ENCODE assay signal across 12 cellular contexts in genomic region chr4:185227131-185227551, GRCh38. TPM values are rescaled to one million over a fixed set of nuclear protein-coding genes. Genes with fewer than 3 reads are reported as not detected.
A peak's percentile ranks its signal among the peaks of the same experiment; 100 is the strongest.
DNase-seq lines count a peak whose midpoint lies in the region; ATAC-seq and TF ChIP-seq lines count a peak whose summit lies in the region.
"Had no signal": no experiment of that assay in that cellular context is flagged by ENCODE, and none has a peak within 500 bp of the region (broad histone marks: within the 10 kb centered on the region; RNA-seq: fewer than 3 reads in every experiment).

No MANE protein-coding gene starts in this region.

- no peaks in the 10 kb centered on the region for H3K36me3 ChIP-seq in SK-N-SH (replicated peaks in 1 of 2; ENCODE audit: control insufficient read depth in 1 of 2, insufficient read depth in 2 of 2, low read length in 1 of 2)
- no peaks in the 10 kb centered on the region for H3K36me3 ChIP-seq in osteoblast (ENCODE audit: insufficient read depth, low read length)
- H3K36me3 ChIP-seq in breast epithelium = no peaks in the 10 kb centered on the region

- H4K20me1 ChIP-seq in SK-N-SH (ENCODE audit: insufficient read depth) (peaks cover 25% of the 10 kb centered on the region), osteoblast (ENCODE audit: insufficient read depth, low read length) (peaks cover 39% of the 10 kb centered on the region)

- CTCF ChIA-PET in SK-N-SH (lab: Yijun Ruan, JAX) = interaction anchor here (0.5 to 1.3 kb wide), 6 partner anchors 9 to 811 kb away, joined by 3 to 4 read pairs (median 3); no protein-coding TSS in a partner anchor

- no peak overlapping the region for H2AFZ ChIP-seq in SK-N-SH (ENCODE audit: low read depth)
- no peak overlapping the region for H2AFZ ChIP-seq in osteoblast (ENCODE audit: low read length)

- H3K27ac ChIP-seq in SK-N-SH (ENCODE audit: low read depth in 2 of 2, low read length in 1 of 2) = no peak overlapping the region
- H3K27ac ChIP-seq in osteoblast (ENCODE audit: low read depth, low read length) = no peak overlapping the region
- peak overlapping the region in 1 of 2 donors; percentile 14 for H3K27ac ChIP-seq in breast epithelium

- DNase-seq in D341Med (ENCODE audit: low spot score) (peak; percentile 29), SK-N-SH (no peak), fibroblast of villous mesenchyme (ENCODE audit: low read depth) (no peak), osteoblast (ENCODE audit: insufficient read length, low spot score, missing footprints) (no peak), breast epithelium (ENCODE audit: low spot score in 2 of 2) (no peak), KG1 (lab: John Stamatoyannopoulos, UW) (no peak)
- DNase-seq in activated T-cell treated with anti-CD3 and anti-CD28 coated beads, Interleukin-2, amount 50 U/mL, for 24 hours = no peak
- DNase-seq: CD4-positive, alpha-beta T cell; NCI-H1048; T-cell had no signal

- TF ChIP-seq EP300 in SK-N-SH (IDR thresholded peaks at IDR 0.05; ENCODE audit: borderline replicate concordance in 1 of 2, low read depth in 1 of 2, low read length in 1 of 2) = no peak

- no peak for ATAC-seq in GM21786 (IDR thresholded peaks at IDR 0.05; ENCODE audit: unreplicated experiment)
- ATAC-seq: T-cell had no signal

- no peaks in the 10 kb centered on the region for H3K27me3 ChIP-seq in SK-N-SH (ENCODE audit: insufficient read depth)
- no peaks in the 10 kb centered on the region for H3K27me3 ChIP-seq in osteoblast (ENCODE audit: insufficient read depth, low read length)
- no peaks in the 10 kb centered on the region for H3K27me3 ChIP-seq in breast epithelium

- H3K9me3 Mint-ChIP-seq in activated T-cell treated with anti-CD3 and anti-CD28 coated beads, Interleukin-2, amount 50 U/mL, for 24 hours = no peaks in the 10 kb centered on the region
- H3K9me3 Mint-ChIP-seq: CD4-positive, alpha-beta T cell; T-cell had no signal

- H3K4me1 Mint-ChIP-seq in activated T-cell treated with anti-CD3 and anti-CD28 coated beads, Interleukin-2, amount 50 U/mL, for 24 hours (ENCODE audit: low read depth) = no peaks in the 10 kb centered on the region

- H3K27me3 Mint-ChIP-seq in activated T-cell treated with anti-CD3 and anti-CD28 coated beads, Interleukin-2, amount 50 U/mL, for 24 hours = no peaks in the 10 kb centered on the region
- H3K27me3 Mint-ChIP-seq: CD4-positive, alpha-beta T cell; T-cell had no signal

- TF ChIP-seq CTCF in SK-N-SH (IDR thresholded peaks at IDR 0.05) = peak; percentile 13; the same call in 1 of the 2 replicates
- TF ChIP-seq CTCF in fibroblast of villous mesenchyme (IDR thresholded peaks at IDR 0.05; ENCODE audit: insufficient read depth, low read depth, low read length) = peak; percentile 34
- TF ChIP-seq CTCF in osteoblast (IDR thresholded peaks at IDR 0.05; ENCODE audit: extremely low read depth, low read depth, low read length) = peak; percentile 30
- peak in 1 of 3 donors; percentile 10 for TF ChIP-seq CTCF in breast epithelium (IDR thresholded peaks at IDR 0.05)

- H3K9ac ChIP-seq in SK-N-SH = no peak overlapping the region

- intact Hi-C loops in breast epithelium (cut with DNase I; ENCODE audit: low total_unique reads) = no loop called here

- no peak overlapping the region for H3K27ac Mint-ChIP-seq in activated T-cell treated with anti-CD3 and anti-CD28 coated beads, Interleukin-2, amount 50 U/mL, for 24 hours
- H3K27ac Mint-ChIP-seq: CD4-positive, alpha-beta T cell; T-cell had no signal

- H3K4me1 ChIP-seq in SK-N-SH (ENCODE audit: control insufficient read depth in 1 of 2, insufficient read depth in 2 of 2, low read depth in 1 of 2, low read length in 1 of 2) (peaks cover 5 to 6% of the 10 kb centered on the region in 2 experiments), osteoblast (ENCODE audit: insufficient read depth, low read length) (peaks cover 22% of the 10 kb centered on the region), breast epithelium (no peaks in the 10 kb centered on the region)

- 79% methylated on average over 4 of the region's 4 CpGs for WGBS in SK-N-SH (ENCODE audit: low lambda C conversion rate)

- POLR2A ChIA-PET in SK-N-SH (lab: Yijun Ruan, JAX) = interaction anchor here (0.6 kb wide), 1 partner anchor 289 kb away, joined by 3 read pairs; no protein-coding TSS in a partner anchor

- H3K9me2 ChIP-seq in SK-N-SH = no peaks in the 10 kb centered on the region

- H3K4me3 Mint-ChIP-seq in activated T-cell treated with anti-CD3 and anti-CD28 coated beads, Interleukin-2, amount 50 U/mL, for 24 hours = no peak overlapping the region
- H3K4me3 Mint-ChIP-seq: CD4-positive, alpha-beta T cell; T-cell had no signal

- H3K9me3 ChIP-seq in SK-N-SH = no peaks in the 10 kb centered on the region
- H3K9me3 ChIP-seq in osteoblast (ENCODE audit: low read depth, low read length) = no peaks in the 10 kb centered on the region
- H3K9me3 ChIP-seq in breast epithelium = no peaks in the 10 kb centered on the region

- TF ChIP-seq RAD21 in SK-N-SH (IDR thresholded peaks at IDR 0.05; ENCODE audit: low read length) = peak; percentile 51

- no peaks in the 10 kb centered on the region for H3K36me3 Mint-ChIP-seq in activated T-cell treated with anti-CD3 and anti-CD28 coated beads, Interleukin-2, amount 50 U/mL, for 24 hours (ENCODE audit: low read depth)

- no peak overlapping the region for H3K4me3 ChIP-seq in SK-N-SH (ENCODE audit: low read depth in 2 of 2, low read length in 1 of 2)
- no peak overlapping the region for H3K4me3 ChIP-seq in fibroblast of villous mesenchyme (ENCODE audit: low read depth, low read length)
- no peak overlapping the region for H3K4me3 ChIP-seq in osteoblast (ENCODE audit: insufficient read depth, low read length)
- no peak overlapping the region for H3K4me3 ChIP-seq in breast epithelium
- H3K4me3 ChIP-seq: smooth muscle cell had no signal

- H3K4me2 ChIP-seq in SK-N-SH (no peak overlapping the region), osteoblast (ENCODE audit: insufficient read depth, low read length) (no peak overlapping the region)
- H3K4me2 ChIP-seq: smooth muscle cell had no signal

- H3K79me2 ChIP-seq in SK-N-SH (ENCODE audit: insufficient read depth) (peaks cover 96% of the 10 kb centered on the region), osteoblast (ENCODE audit: insufficient read depth, low read length) (peaks cover 80% of the 10 kb centered on the region)

- TF ChIP-seq POLR2A in breast epithelium (IDR thresholded peaks at IDR 0.05) = no peak

- peaks cover 18% of the 10 kb centered on the region for H3F3A ChIP-seq in SK-N-SH (replicated peaks; ENCODE audit: insufficient read depth)

TF ChIP-seq in SK-N-SH, 30 proteins besides CTCF, POLR2A, EP300 and RAD21:
- TF ChIP-seq SMC3 (IDR thresholded peaks at IDR 0.05; ENCODE audit: low read depth, low read length) (peak; percentile 8; the same call in 1 of the 2 replicates), USF2 (IDR thresholded peaks at IDR 0.05; ENCODE audit: borderline replicate concordance, low read depth, low read length) (no peak), RFX5 (IDR thresholded peaks at IDR 0.05; ENCODE audit: low read length) (no peak)

RNA-seq across cellular contexts. Expression of gene SNX25, which starts 17.7 kb away (rescaled TPM):
- polyA plus RNA-seq in SK-N-SH (2012; rRNA removed) = 8.5 and 11.4 TPM in 2 replicates
- 12.0 and 14.0 TPM in 2 replicates for polyA plus RNA-seq in SK-N-SH (2012; cell fraction: cytosol; rRNA removed)
- 6.6 and 13.2 TPM in 2 replicates for polyA plus RNA-seq in SK-N-SH (2012; cell fraction: nucleus; rRNA removed)
- 29.6 and 47.1 TPM in 2 replicates for total RNA-seq in fibroblast of villous mesenchyme
- 66.3 and 98.1 TPM in 2 replicates for total RNA-seq in osteoblast
- 10 to 100 TPM; 16.8 to 30.1 (median 29.8) TPM for total RNA-seq in breast epithelium

RNA-seq across cellular contexts. Expression of gene CFAP97, which starts 23.3 kb away (rescaled TPM):
- 10.6 and 14.1 TPM in 2 replicates for polyA plus RNA-seq in SK-N-SH (2012; rRNA removed)
- 18.9 and 23.0 TPM in 2 replicates for polyA plus RNA-seq in SK-N-SH (2012; cell fraction: cytosol; rRNA removed)
- 5.7 and 11.4 TPM in 2 replicates for polyA plus RNA-seq in SK-N-SH (2012; cell fraction: nucleus; rRNA removed)
- 39.0 and 56.1 TPM in 2 replicates for total RNA-seq in fibroblast of villous mesenchyme
- 74.3 and 77.1 TPM in 2 replicates for total RNA-seq in osteoblast
- total RNA-seq in breast epithelium = 10 to 100 TPM; 36.6 to 42.4 (median 38.0) TPM
